In the genomic region with DNA sequence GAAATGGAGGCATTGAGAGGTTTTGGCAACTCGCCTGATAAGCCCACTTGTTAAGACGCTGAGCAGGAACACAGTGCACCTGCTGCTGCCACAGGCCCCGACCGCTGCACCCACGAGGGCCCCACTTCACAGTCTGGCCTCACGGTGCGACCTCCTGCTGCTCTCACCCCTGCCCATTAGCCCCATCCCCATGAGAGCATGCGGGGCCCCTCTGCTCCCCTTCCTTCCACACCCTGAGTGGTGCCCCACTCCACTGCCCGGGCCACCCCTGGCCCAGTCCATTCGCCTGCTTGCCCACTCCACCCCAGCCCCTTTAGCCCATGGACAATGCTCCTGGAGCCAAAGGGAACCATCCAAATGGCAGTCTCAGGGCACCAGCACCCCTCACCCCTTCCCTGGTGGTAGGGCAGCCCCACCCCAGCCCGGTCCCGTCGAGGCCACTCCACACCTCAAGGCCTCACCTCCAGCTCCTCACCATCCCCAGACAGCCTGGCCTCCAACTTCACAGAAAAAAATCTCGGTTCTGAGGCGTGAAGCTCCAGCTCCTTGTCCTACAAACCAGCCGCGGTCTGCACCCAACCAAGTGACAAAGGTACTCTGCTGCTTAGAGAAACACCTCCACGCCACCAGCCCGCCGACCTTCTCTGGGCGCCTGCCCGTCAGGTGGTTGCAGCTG, we compare ENCODE assay signal across 17 cellular contexts. TPM values are rescaled to one million over a fixed set of nuclear protein-coding genes. Genes with fewer than 3 reads are reported as not detected.
DNase-seq lines count a peak whose midpoint lies in the region; ATAC-seq and TF ChIP-seq lines count a peak whose summit lies in the region.
"Had no signal": no experiment of that assay in that cellular context is flagged by ENCODE, and none has a peak within 500 bp of the region (broad histone marks: within the 10 kb centered on the region; RNA-seq: fewer than 3 reads in every experiment).

No MANE protein-coding gene starts in this region.

- no CpG with 5 or more reads among the region's 22 CpGs for WGBS in mesendoderm (ENCODE audit: extremely low coverage, insufficient coverage, low lambda C conversion rate)

- no peak for ATAC-seq in CD4-positive, CD25-positive, alpha-beta regulatory T cell (ENCODE audit: low read depth in 2 of 2)

- H3K18ac ChIP-seq in mesendoderm (ENCODE audit: low read length): no peak overlapping the region

- H3K79me1 ChIP-seq in mesendoderm (ENCODE audit: low read length): no peaks in the 10 kb centered on the region

- POLR2A ChIA-PET in activated CD4-positive, alpha-beta memory T cell treated with anti-CD3 and anti-CD28 coated beads for 36 hours (lab: Charles Lee): no interaction called here
- POLR2A ChIA-PET in activated CD4-positive, alpha-beta memory T cell treated with anti-CD3 and anti-CD28 coated beads, Interleukin-2, amount 10 ng/mL, durations not matched to agents 7 days and 5 days (lab: Charles Lee): interaction anchor here (0.7 to 1.0 kb wide), 2 partner anchors 10 to 53 kb away, joined by 3 to 4 read pairs; no protein-coding TSS in a partner anchor

- no peaks in the 10 kb centered on the region for H3K27me3 ChIP-seq in CD4-positive, CD25-positive, alpha-beta regulatory T cell (ENCODE audit: control insufficient read depth, insufficient read depth, low read length)
- no peaks in the 10 kb centered on the region for H3K27me3 ChIP-seq in mesendoderm (ENCODE audit: insufficient read depth, low read length, poor library complexity)
- H3K27me3 ChIP-seq: body of pancreas had no signal

- no peak overlapping the region for H3K56ac ChIP-seq in mesendoderm (ENCODE audit: low read length)

- H3K4me2 ChIP-seq in mesendoderm (ENCODE audit: low read length): no peak overlapping the region

- H3K4me1 Mint-ChIP-seq in activated CD4-positive, alpha-beta memory T cell treated with anti-CD3 and anti-CD28 coated beads for 36 hours (ENCODE audit: low read depth): peaks cover 9% of the 10 kb centered on the region
- peaks cover 15% of the 10 kb centered on the region for H3K4me1 Mint-ChIP-seq in activated CD4-positive, alpha-beta memory T cell treated with anti-CD3 and anti-CD28 coated beads, Interleukin-2, amount 10 ng/mL, durations not matched to agents 7 days and 5 days
- H3K4me1 Mint-ChIP-seq in CD4-positive, CD25-positive, alpha-beta regulatory T cell: peaks cover 0 to 8% (median 0%) of the 10 kb centered on the region in 4 donors
- peaks cover 8% of the 10 kb centered on the region for H3K4me1 Mint-ChIP-seq in osteocyte (ENCODE audit: unreplicated experiment)
- H3K4me1 Mint-ChIP-seq: memory B cell had no signal

- H3K27me3 Mint-ChIP-seq in activated CD4-positive, alpha-beta memory T cell treated with anti-CD3 and anti-CD28 coated beads for 36 hours: peaks cover 18% of the 10 kb centered on the region
- H3K27me3 Mint-ChIP-seq in activated CD4-positive, alpha-beta memory T cell treated with anti-CD3 and anti-CD28 coated beads, Interleukin-2, amount 10 ng/mL, durations not matched to agents 7 days and 5 days: peaks cover 14% of the 10 kb centered on the region
- peaks cover 9% of the 10 kb centered on the region for H3K27me3 Mint-ChIP-seq in CD4-positive, CD25-positive, alpha-beta regulatory T cell
- peaks cover 15% of the 10 kb centered on the region for H3K27me3 Mint-ChIP-seq in osteocyte (ENCODE audit: unreplicated experiment)

- peaks cover 15% of the 10 kb centered on the region for H3K9me3 Mint-ChIP-seq in activated CD4-positive, alpha-beta memory T cell treated with anti-CD3 and anti-CD28 coated beads for 36 hours
- H3K9me3 Mint-ChIP-seq in activated CD4-positive, alpha-beta memory T cell treated with anti-CD3 and anti-CD28 coated beads, Interleukin-2, amount 10 ng/mL, durations not matched to agents 7 days and 5 days: peaks cover 13% of the 10 kb centered on the region
- H3K9me3 Mint-ChIP-seq in CD4-positive, CD25-positive, alpha-beta regulatory T cell: peaks cover 0 to 10% (median 3%) of the 10 kb centered on the region in 7 donors
- no peaks in the 10 kb centered on the region for H3K9me3 Mint-ChIP-seq in osteocyte (ENCODE audit: unreplicated experiment)

- peak; percentile 7 for DNase-seq in activated CD4-positive, alpha-beta memory T cell treated with anti-CD3 and anti-CD28 coated beads for 36 hours
- no peak for DNase-seq in activated CD4-positive, alpha-beta memory T cell treated with anti-CD3 and anti-CD28 coated beads, Interleukin-2, amount 10 ng/mL, durations not matched to agents 7 days and 5 days
- no peak for DNase-seq in CD4-positive, CD25-positive, alpha-beta regulatory T cell
- DNase-seq in coronary artery (ENCODE audit: low spot score): peak; percentile 54
- peak; percentile 79 for DNase-seq in osteocyte (ENCODE audit: extremely low spot score, unreplicated experiment)
- no peak for DNase-seq in NCI-H510A treated with DMSO at 0.1 percent for 48 hours (lab: John Stamatoyannopoulos, UW)
- DNase-seq in mesendoderm: no peak
- DNase-seq in NCI-H82 treated with DMSO at 0.1 percent for 48 hours (lab: John Stamatoyannopoulos, UW; ENCODE audit: unreplicated experiment): no peak
- DNase-seq: activated CD4-positive, alpha-beta T cell treated with anti-CD3 and anti-CD28 coated beads, Interleukin-2, amount 50 U/mL, for 48 hours; CD4-positive, alpha-beta memory T cell; KBM-7; stimulated activated naive CD4-positive, alpha-beta T cell; T-helper 1 cell had no signal

- H3K23ac ChIP-seq in mesendoderm (ENCODE audit: low read length): no peak overlapping the region

- H2AK5ac ChIP-seq in mesendoderm (ENCODE audit: low read length): no peak overlapping the region

- intact Hi-C loops in activated CD4-positive, alpha-beta memory T cell treated with anti-CD3 and anti-CD28 coated beads for 36 hours (cut with micrococcal nuclease): no loop called here

- no peak overlapping the region for H4K8ac ChIP-seq in mesendoderm (ENCODE audit: low read depth, low read length)

- no peak overlapping the region for H3K9ac ChIP-seq in mesendoderm (ENCODE audit: low read length)

- peaks cover 8 to 12% of the 10 kb centered on the region in 2 experiments for H3K9me3 ChIP-seq in CD4-positive, CD25-positive, alpha-beta regulatory T cell (ENCODE audit: control insufficient read depth in 2 of 2, low read length in 2 of 2)
- H3K9me3 ChIP-seq: body of pancreas had no signal

- H2BK5ac ChIP-seq in mesendoderm (ENCODE audit: low read length): no peak overlapping the region

- H3K79me2 ChIP-seq in mesendoderm (ENCODE audit: control insufficient read depth, insufficient read depth, low read length): no peaks in the 10 kb centered on the region

- no peak overlapping the region for H3K4me3 Mint-ChIP-seq in activated CD4-positive, alpha-beta memory T cell treated with anti-CD3 and anti-CD28 coated beads for 36 hours
- no peak overlapping the region for H3K4me3 Mint-ChIP-seq in activated CD4-positive, alpha-beta memory T cell treated with anti-CD3 and anti-CD28 coated beads, Interleukin-2, amount 10 ng/mL, durations not matched to agents 7 days and 5 days
- H3K4me3 Mint-ChIP-seq in CD4-positive, CD25-positive, alpha-beta regulatory T cell: no peak overlapping the region
- H3K4me3 Mint-ChIP-seq in osteocyte (ENCODE audit: unreplicated experiment): no peak overlapping the region
- H3K4me3 Mint-ChIP-seq: memory B cell, neural crest cell had no signal

- no peak overlapping the region for H3K4me3 ChIP-seq in CD4-positive, CD25-positive, alpha-beta regulatory T cell (ENCODE audit: low read depth, low read length)
- no peak overlapping the region for H3K4me3 ChIP-seq in coronary artery
- H3K4me3 ChIP-seq in mesendoderm (ENCODE audit: low read length): no peak overlapping the region
- H3K4me3 ChIP-seq: body of pancreas, esophagus muscularis mucosa had no signal

- H2BK15ac ChIP-seq in mesendoderm (replicated peaks; ENCODE audit: low read depth): no peak overlapping the region

- H4K5ac ChIP-seq in mesendoderm (ENCODE audit: low read length): no peak overlapping the region

- no peaks in the 10 kb centered on the region for H3K4me1 ChIP-seq in CD4-positive, CD25-positive, alpha-beta regulatory T cell (ENCODE audit: control insufficient read depth, insufficient read depth, low read length, poor library complexity, severe bottlenecking)
- no peaks in the 10 kb centered on the region for H3K4me1 ChIP-seq in mesendoderm (ENCODE audit: control insufficient read depth, low read depth, low read length)
- H3K4me1 ChIP-seq: body of pancreas had no signal

- no peak overlapping the region for H3K27ac Mint-ChIP-seq in activated CD4-positive, alpha-beta memory T cell treated with anti-CD3 and anti-CD28 coated beads for 36 hours
- no peak overlapping the region for H3K27ac Mint-ChIP-seq in activated CD4-positive, alpha-beta memory T cell treated with anti-CD3 and anti-CD28 coated beads, Interleukin-2, amount 10 ng/mL, durations not matched to agents 7 days and 5 days
- peak overlapping the region in 2 of 3 donors; percentile 60 to 71 for H3K27ac Mint-ChIP-seq in CD4-positive, CD25-positive, alpha-beta regulatory T cell
- H3K27ac Mint-ChIP-seq in osteocyte (ENCODE audit: unreplicated experiment): no peak overlapping the region
- H3K27ac Mint-ChIP-seq: memory B cell had no signal

- no peak overlapping the region for H3K27ac ChIP-seq in CD4-positive, CD25-positive, alpha-beta regulatory T cell (ENCODE audit: insufficient read depth, low read length, poor library complexity, severe bottlenecking)
- H3K27ac ChIP-seq in coronary artery (no peak overlapping the region), mesendoderm (ENCODE audit: low read depth, low read length) (no peak overlapping the region)
- H3K27ac ChIP-seq: body of pancreas, esophagus muscularis mucosa had no signal

- TF ChIP-seq CTCF in coronary artery (IDR thresholded peaks at IDR 0.05): no peak
- no peak for TF ChIP-seq CTCF in osteocyte (IDR thresholded peaks at IDR 0.05)

- H3K36me3 ChIP-seq in CD4-positive, CD25-positive, alpha-beta regulatory T cell (ENCODE audit: control insufficient read depth, insufficient read depth, low read length): no peaks in the 10 kb centered on the region
- H3K36me3 ChIP-seq in mesendoderm (ENCODE audit: control insufficient read depth, insufficient read depth, low read length): no peaks in the 10 kb centered on the region
- H3K36me3 ChIP-seq: esophagus muscularis mucosa had no signal

- no peak overlapping the region for H3K4ac ChIP-seq in mesendoderm (ENCODE audit: low read depth, low read length)

- H2BK120ac ChIP-seq in mesendoderm (ENCODE audit: low read depth, low read length): no peak overlapping the region

- CTCF ChIA-PET in activated CD4-positive, alpha-beta memory T cell treated with anti-CD3 and anti-CD28 coated beads for 36 hours (lab: Charles Lee): interaction anchor here (0.5 to 1.5 kb wide), 3 partner anchors 34 to 84 kb away, joined by 3 to 4 read pairs (median 3); no protein-coding TSS in a partner anchor
- CTCF ChIA-PET in activated CD4-positive, alpha-beta memory T cell treated with anti-CD3 and anti-CD28 coated beads, Interleukin-2, amount 10 ng/mL, durations not matched to agents 7 days and 5 days (lab: Charles Lee): interaction anchor here (1.4 kb wide), 1 partner anchor 56 kb away, joined by 5 read pairs; no protein-coding TSS in a partner anchor

- peaks cover 11% of the 10 kb centered on the region for H3K36me3 Mint-ChIP-seq in activated CD4-positive, alpha-beta memory T cell treated with anti-CD3 and anti-CD28 coated beads for 36 hours
- peaks cover 8% of the 10 kb centered on the region for H3K36me3 Mint-ChIP-seq in activated CD4-positive, alpha-beta memory T cell treated with anti-CD3 and anti-CD28 coated beads, Interleukin-2, amount 10 ng/mL, durations not matched to agents 7 days and 5 days (ENCODE audit: low read depth)
- H3K36me3 Mint-ChIP-seq in CD4-positive, CD25-positive, alpha-beta regulatory T cell: peaks cover 4% of the 10 kb centered on the region
- no peaks in the 10 kb centered on the region for H3K36me3 Mint-ChIP-seq in osteocyte (ENCODE audit: unreplicated experiment)
- H3K36me3 Mint-ChIP-seq: CD4-positive, alpha-beta memory T cell had no signal

RNA-seq across cellular contexts. Expression of a gene that starts 6.7 kb away (rescaled TPM):
- total RNA-seq in activated CD4-positive, alpha-beta memory T cell treated with anti-CD3 and anti-CD28 coated beads for 36 hours: 1 to 10 TPM; 1.5 to 1.6 TPM
- total RNA-seq in activated CD4-positive, alpha-beta memory T cell treated with anti-CD3 and anti-CD28 coated beads, Interleukin-2, amount 10 ng/mL, durations not matched to agents 7 days and 5 days: 1 to 10 TPM; 7.3 to 7.4 TPM
- total RNA-seq in CD4-positive, CD25-positive, alpha-beta regulatory T cell: 24.4 TPM
- polyA plus RNA-seq in CD4-positive, CD25-positive, alpha-beta regulatory T cell: 1 to 10 TPM; 1.6 to 7.1 (median 4.0) TPM
- not detected in 2 replicates for total RNA-seq in osteocyte
- polyA plus RNA-seq in mesendoderm (2013, experiment 1 of 2): 0.41 TPM
- polyA plus RNA-seq in mesendoderm (2013, experiment 2 of 2): 0.41 TPM
- total RNA-seq: body of pancreas, neural crest cell had no signal

Comparison
In these comparisons a context has a peak if more than half of its experiments do, and no peak if none do; other contexts are left out.
1. DNase-seq: peak in activated CD4-positive, alpha-beta memory T cell treated with anti-CD3 and anti-CD28 coated beads for 36 hours (single experiment), coronary artery (single experiment) and osteocyte (single experiment); none in activated CD4-positive, alpha-beta memory T cell treated with anti-CD3 and anti-CD28 coated beads, Interleukin-2, amount 10 ng/mL, durations not matched to agents 7 days and 5 days (single experiment), CD4-positive, CD25-positive, alpha-beta regulatory T cell (0 of 3), NCI-H510A treated with DMSO at 0.1 percent for 48 hours (single experiment), mesendoderm (single experiment) and NCI-H82 treated with DMSO at 0.1 percent for 48 hours (single experiment).
2. H3K27ac Mint-ChIP-seq: peak in CD4-positive, CD25-positive, alpha-beta regulatory T cell (2 of 3); none in activated CD4-positive, alpha-beta memory T cell treated with anti-CD3 and anti-CD28 coated beads for 36 hours (single experiment), activated CD4-positive, alpha-beta memory T cell treated with anti-CD3 and anti-CD28 coated beads, Interleukin-2, amount 10 ng/mL, durations not matched to agents 7 days and 5 days (single experiment) and osteocyte (single experiment).